ENCODE assay signal across 1 cellular context in genomic region chr4:185149392-185149791, GRCh38.
TF ChIP-seq lines count a peak whose summit lies in the region.

No MANE protein-coding gene starts in this region.

TF ChIP-seq in SK-N-SH, 30 proteins besides CTCF, POLR2A, EP300 and RAD21 (continued from another document):
- no peak for TF ChIP-seq NRF1 (IDR thresholded peaks at IDR 0.05; ENCODE audit: low read depth, low read length)
- no peak for TF ChIP-seq ZBTB33 (IDR thresholded peaks at IDR 0.05; ENCODE audit: borderline replicate concordance, low read depth)
- no peak for TF ChIP-seq USF1 (IDR thresholded peaks at IDR 0.05; ENCODE audit: borderline replicate concordance, low read depth)
- no peak for TF ChIP-seq PBX3 (IDR thresholded peaks at IDR 0.05)
- no peak for TF ChIP-seq SMC3 (IDR thresholded peaks at IDR 0.05; ENCODE audit: low read depth, low read length)
- no peak for TF ChIP-seq NFIC (IDR thresholded peaks at IDR 0.05; ENCODE audit: borderline replicate concordance)
TF ChIP-seq in SK-N-SH: peak in this region for 0.
